ENCODE assay signal across 1 cellular context in the genomic region with DNA sequence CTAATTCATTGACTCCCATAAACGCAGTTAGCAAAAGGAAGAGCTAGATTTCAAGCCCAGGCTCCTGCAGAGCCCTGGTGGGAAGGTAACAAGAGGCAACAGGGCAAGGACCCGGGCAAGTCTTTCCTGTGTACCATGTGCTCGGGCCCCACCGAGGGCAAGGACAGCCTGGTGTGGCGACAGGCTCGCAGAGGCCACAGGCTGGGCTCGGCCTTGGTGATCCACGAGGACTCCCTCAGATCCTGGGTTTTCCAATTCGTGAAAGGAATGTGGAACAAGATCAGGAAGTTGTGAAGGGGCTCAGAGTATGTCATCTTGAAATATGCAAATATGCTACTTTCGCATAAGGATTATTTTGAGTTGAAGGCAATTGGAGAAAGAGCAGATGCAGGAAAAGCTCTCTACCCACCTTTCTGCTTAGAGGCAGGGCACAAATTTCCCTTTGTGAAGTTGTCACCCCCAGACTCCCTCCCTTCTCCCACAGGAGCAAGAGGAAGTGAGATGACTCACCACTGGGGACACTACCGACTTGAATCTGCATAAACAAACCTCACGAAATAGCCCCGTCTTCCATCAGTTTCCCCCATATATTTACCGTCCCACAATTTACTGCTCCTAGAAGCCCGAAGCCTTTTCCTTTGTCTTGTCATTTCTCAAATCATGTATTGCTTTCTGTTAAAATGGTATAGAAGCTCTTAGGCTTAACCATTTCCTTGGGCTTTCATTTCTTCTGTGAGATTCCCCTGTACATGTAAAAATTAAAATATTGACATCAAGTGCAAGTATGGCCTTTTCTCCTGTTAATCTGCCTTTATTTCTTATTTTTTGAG.
A peak's percentile ranks its signal among the peaks of the same experiment; 100 is the strongest.
TF ChIP-seq lines count a peak whose summit lies in the region.

No MANE protein-coding gene starts in this region.

TF ChIP-seq in K562, 482 proteins besides CTCF, POLR2A, EP300 and RAD21 (continued from another document and continues in another):
- TF ChIP-seq HNRNPK (IDR thresholded peaks at IDR 0.05; ENCODE audit: low read depth, low read length, poor library complexity, severe bottlenecking) (no peak), HEY1 (CRISPR knock-in tag; IDR thresholded peaks at IDR 0.05; ENCODE audit: borderline replicate concordance) (no peak), NFATC3 (IDR thresholded peaks at IDR 0.05) (no peak), ZNF184 (CRISPR knock-in tag; IDR thresholded peaks at IDR 0.05) (no peak), GATA2 (CRISPR knock-in tag; IDR thresholded peaks at IDR 0.05) (no peak), ZNF589 (CRISPR knock-in tag; IDR thresholded peaks at IDR 0.05; ENCODE audit: low read depth) (peak; percentile 77; the same call in 1 of the 2 replicates), NR0B1 (IDR thresholded peaks at IDR 0.05; ENCODE audit: partially characterized antibody) (no peak), MEF2A (IDR thresholded peaks at IDR 0.05; ENCODE audit: control insufficient read depth, low read depth, low read length) (no peak), CEBPZ (IDR thresholded peaks at IDR 0.05; ENCODE audit: borderline replicate concordance, low read depth, low read length) (no peak), ZNF24 (IDR thresholded peaks at IDR 0.05) (no peak), CTBP1 (IDR thresholded peaks at IDR 0.05; ENCODE audit: borderline replicate concordance) (peak; percentile 60; the same call in 1 of the 2 replicates), ZNF165 (CRISPR knock-in tag; IDR thresholded peaks at IDR 0.05; ENCODE audit: borderline replicate concordance) (0 out of 2 replicates have a peak, but pooled peaks have one; percentile 50), SIRT6 (IDR thresholded peaks at IDR 0.05; ENCODE audit: low read depth, low read length) (no peak), GMEB1 (CRISPR knock-in tag; IDR thresholded peaks at IDR 0.05) (no peak), ASH1L (IDR thresholded peaks at IDR 0.05; ENCODE audit: borderline replicate concordance, low read depth, partially characterized antibody) (no peak), MEIS2 (IDR thresholded peaks at IDR 0.05; ENCODE audit: partially characterized antibody) (no peak), CHD7 (IDR thresholded peaks at IDR 0.05; ENCODE audit: low read depth, low read length) (no peak), ZBTB34 (CRISPR knock-in tag; IDR thresholded peaks at IDR 0.05) (no peak), MAFF (IDR thresholded peaks at IDR 0.05; ENCODE audit: low read length) (peak; percentile 13; the same call in 1 of the 2 replicates), ZNF778 (CRISPR knock-in tag; IDR thresholded peaks at IDR 0.05) (no peak), SOX6 (IDR thresholded peaks at IDR 0.05) (0 out of 2 replicates have a peak, but pooled peaks have one; percentile 25), SPI1 (IDR thresholded peaks at IDR 0.05; ENCODE audit: borderline replicate concordance, low read depth, low read length) (peak; percentile 97), POLR2AphosphoS2 (IDR thresholded peaks at IDR 0.05; ENCODE audit: low read length) (no peak), ATF1 (CRISPR knock-in tag; IDR thresholded peaks at IDR 0.05) (no peak), ATF1 (tag; IDR thresholded peaks at IDR 0.05) (peak; percentile 20; the same call in 1 of the 2 replicates)
- TF ChIP-seq, protein P1, sequence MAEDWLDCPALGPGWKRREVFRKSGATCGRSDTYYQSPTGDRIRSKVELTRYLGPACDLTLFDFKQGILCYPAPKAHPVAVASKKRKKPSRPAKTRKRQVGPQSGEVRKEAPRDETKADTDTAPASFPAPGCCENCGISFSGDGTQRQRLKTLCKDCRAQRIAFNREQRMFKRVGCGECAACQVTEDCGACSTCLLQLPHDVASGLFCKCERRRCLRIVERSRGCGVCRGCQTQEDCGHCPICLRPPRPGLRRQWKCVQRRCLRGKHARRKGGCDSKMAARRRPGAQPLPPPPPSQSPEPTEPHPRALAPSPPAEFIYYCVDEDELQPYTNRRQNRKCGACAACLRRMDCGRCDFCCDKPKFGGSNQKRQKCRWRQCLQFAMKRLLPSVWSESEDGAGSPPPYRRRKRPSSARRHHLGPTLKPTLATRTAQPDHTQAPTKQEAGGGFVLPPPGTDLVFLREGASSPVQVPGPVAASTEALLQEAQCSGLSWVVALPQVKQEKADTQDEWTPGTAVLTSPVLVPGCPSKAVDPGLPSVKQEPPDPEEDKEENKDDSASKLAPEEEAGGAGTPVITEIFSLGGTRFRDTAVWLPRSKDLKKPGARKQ (CRISPR knock-in tag; IDR thresholded peaks at IDR 0.05), result no peak
- TF ChIP-seq, protein P2, sequence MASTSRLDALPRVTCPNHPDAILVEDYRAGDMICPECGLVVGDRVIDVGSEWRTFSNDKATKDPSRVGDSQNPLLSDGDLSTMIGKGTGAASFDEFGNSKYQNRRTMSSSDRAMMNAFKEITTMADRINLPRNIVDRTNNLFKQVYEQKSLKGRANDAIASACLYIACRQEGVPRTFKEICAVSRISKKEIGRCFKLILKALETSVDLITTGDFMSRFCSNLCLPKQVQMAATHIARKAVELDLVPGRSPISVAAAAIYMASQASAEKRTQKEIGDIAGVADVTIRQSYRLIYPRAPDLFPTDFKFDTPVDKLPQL (IDR thresholded peaks at IDR 0.05; ENCODE audit: extremely low read depth, insufficient read length), result no peak
